In the genomic region with DNA sequence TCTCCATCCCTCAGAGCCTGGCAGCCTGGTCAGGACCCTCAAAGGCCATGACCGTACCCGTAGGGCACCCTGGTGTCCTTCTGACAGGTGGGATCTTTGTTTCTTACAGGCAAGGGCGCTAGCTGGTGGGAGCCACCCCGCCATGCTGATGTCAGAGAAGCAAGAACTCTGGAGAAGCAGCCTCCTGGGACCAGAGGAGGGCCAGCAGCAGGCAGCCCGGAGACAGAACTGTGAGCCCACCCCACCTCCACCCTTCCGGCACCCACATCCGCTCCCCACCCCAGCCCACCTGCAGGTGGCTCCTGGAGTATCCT, we compare ENCODE assay signal across 16 cellular contexts. TPM values are rescaled to one million over a fixed set of nuclear protein-coding genes. Genes with fewer than 3 reads are reported as not detected.
DNase-seq lines count a peak whose midpoint lies in the region; ATAC-seq and TF ChIP-seq lines count a peak whose summit lies in the region.
"Had no signal": no experiment of that assay in that cellular context is flagged by ENCODE, and none has a peak within 500 bp of the region (broad histone marks: within the 10 kb centered on the region; RNA-seq: fewer than 3 reads in every experiment).

No MANE protein-coding gene starts in this region.

- no peak overlapping the region for H3K27ac Mint-ChIP-seq in endodermal cell
- peak overlapping the region; percentile 94 for H3K27ac Mint-ChIP-seq in nephron
- H3K27ac Mint-ChIP-seq: activated CD4-positive, alpha-beta memory T cell treated with anti-CD3 and anti-CD28 coated beads, Interleukin-2, amount 10 ng/mL, durations not matched to agents 7 days and 5 days; effector memory CD8-positive, alpha-beta T cell had no signal

- intact Hi-C loops in testis (cut with DNase I; ENCODE audit: low total_unique reads): no loop called here
- intact Hi-C loops in left colon (cut with DNase I, micrococcal nuclease): no loop called here

- no peak for DNase-seq in NT2/D1 (ENCODE audit: low read depth, low spot score)
- no peak for DNase-seq in endodermal cell
- DNase-seq in testis: no peak
- DNase-seq in SW 1271 (lab: John Stamatoyannopoulos, UW): no peak
- no peak for DNase-seq in GOT3 (lab: John Stamatoyannopoulos, UW)
- DNase-seq in left colon: no peak
- DNase-seq: activated CD4-positive, alpha-beta memory T cell treated with anti-CD3 and anti-CD28 coated beads, Interleukin-2, amount 10 ng/mL, durations not matched to agents 7 days and 5 days; activated effector memory CD4-positive, alpha-beta T cell treated with anti-CD3 and anti-CD28 coated beads, Interleukin-2, amount 50 U/mL, for 16 hours; body of pancreas; DMS79; effector memory CD8-positive, alpha-beta T cell; SIG-M5 had no signal

- no peak for TF ChIP-seq CTCF in endodermal cell (conservative IDR thresholded peaks at IDR 0.05)
- TF ChIP-seq CTCF in nephron (IDR thresholded peaks at IDR 0.05; ENCODE audit: unreplicated experiment in 3 of 3): no peak
- no peak for TF ChIP-seq CTCF in testis (IDR thresholded peaks at IDR 0.05)

- H3K36me3 ChIP-seq in NT2/D1 (ENCODE audit: insufficient read depth, insufficient read length, low read length): no peaks in the 10 kb centered on the region
- H3K36me3 ChIP-seq in endodermal cell (ENCODE audit: control insufficient read depth, insufficient read depth, low read length): no peaks in the 10 kb centered on the region
- H3K36me3 ChIP-seq in testis (ENCODE audit: low read depth, missing control alignments): no peaks in the 10 kb centered on the region

- no peak for TF ChIP-seq POLR2A in testis (IDR thresholded peaks at IDR 0.05)

- H3K36me3 Mint-ChIP-seq in endodermal cell (ENCODE audit: low read depth): no peaks in the 10 kb centered on the region
- peaks cover 40% of the 10 kb centered on the region for H3K36me3 Mint-ChIP-seq in nephron (ENCODE audit: low read depth)

- H3K27me3 ChIP-seq in NT2/D1 (ENCODE audit: insufficient read depth, insufficient read length) (no peaks in the 10 kb centered on the region), endodermal cell (ENCODE audit: control insufficient read depth, insufficient read depth, low read length, poor library complexity, severe bottlenecking) (no peaks in the 10 kb centered on the region), testis (no peaks in the 10 kb centered on the region)
- H3K27me3 ChIP-seq: body of pancreas had no signal

- H3K9me3 ChIP-seq in NT2/D1 (ENCODE audit: insufficient read depth, low read length) (no peaks in the 10 kb centered on the region), endodermal cell (ENCODE audit: control insufficient read depth, low read length) (no peaks in the 10 kb centered on the region), testis (no peaks in the 10 kb centered on the region)
- H3K9me3 ChIP-seq: body of pancreas had no signal

- WGBS in endodermal cell (ENCODE audit: insufficient coverage in 1 of 2, insufficient read length in 1 of 2), 2 experiments: 82 to 94% methylated on average over 2 to 7 of the region's 7 CpGs
- WGBS in testis, 2 donors: 55 to 69% methylated on average over 7 of the region's 7 CpGs

- H3K4me3 ChIP-seq in NT2/D1 (ENCODE audit: insufficient read length, low read depth): no peak overlapping the region
- H3K4me3 ChIP-seq in endodermal cell (ENCODE audit: low read length): no peak overlapping the region
- H3K4me3 ChIP-seq in testis: no peak overlapping the region
- H3K4me3 ChIP-seq: body of pancreas had no signal

- H3K4me1 Mint-ChIP-seq in endodermal cell: peaks cover 29% of the 10 kb centered on the region
- H3K4me1 Mint-ChIP-seq in nephron: peaks cover 85% of the 10 kb centered on the region

- H3K4me1 ChIP-seq in NT2/D1 (ENCODE audit: insufficient read depth, insufficient read length) (peaks cover 9% of the 10 kb centered on the region), endodermal cell (ENCODE audit: control insufficient read depth, insufficient read depth, low read length) (peaks cover 12% of the 10 kb centered on the region), testis (peaks cover 93% of the 10 kb centered on the region)
- H3K4me1 ChIP-seq: body of pancreas had no signal

- H3K4me3 Mint-ChIP-seq in endodermal cell (no peak overlapping the region), nephron (no peak overlapping the region)
- H3K4me3 Mint-ChIP-seq: activated CD4-positive, alpha-beta memory T cell treated with anti-CD3 and anti-CD28 coated beads, Interleukin-2, amount 10 ng/mL, durations not matched to agents 7 days and 5 days; effector memory CD8-positive, alpha-beta T cell had no signal

- H3K27me3 Mint-ChIP-seq in endodermal cell (ENCODE audit: insufficient read depth) (no peaks in the 10 kb centered on the region), nephron (ENCODE audit: low read depth) (no peaks in the 10 kb centered on the region)

- H3K27ac ChIP-seq in endodermal cell (ENCODE audit: low read depth, low read length) (peak overlapping the region; percentile 33), testis (peak overlapping the region; percentile 67 to 95)
- H3K27ac ChIP-seq: body of pancreas, C4-2B had no signal

- H3K9me3 Mint-ChIP-seq in endodermal cell (no peaks in the 10 kb centered on the region), nephron (no peaks in the 10 kb centered on the region)
- H3K9me3 Mint-ChIP-seq: activated CD4-positive, alpha-beta memory T cell treated with anti-CD3 and anti-CD28 coated beads, Interleukin-2, amount 10 ng/mL, durations not matched to agents 7 days and 5 days; effector memory CD8-positive, alpha-beta T cell had no signal

- H3K9ac ChIP-seq in NT2/D1 (ENCODE audit: insufficient read length, low read depth) (peak overlapping the region; percentile 29), endodermal cell (ENCODE audit: extremely low read depth, low read length, poor library complexity, severe bottlenecking) (no peak overlapping the region)

- ATAC-seq in HG03571 (IDR thresholded peaks at IDR 0.05; ENCODE audit: unreplicated experiment): no peak
- ATAC-seq in left colon: no peak
- ATAC-seq: body of pancreas; effector memory CD8-positive, alpha-beta T cell had no signal

RNA-seq across cellular contexts. Expression of a gene that starts 42.2 kb away (rescaled TPM):
- total RNA-seq in endodermal cell (not detected), testis (10 to 100 TPM in 1 of 2 donors, 1 to 10 TPM in 1; 4.7 to 12.4 TPM), left colon (1 to 10 TPM in 1 of 2 donors, not detected in 1; 1.1 TPM)
- not detected for polyA plus RNA-seq in endodermal cell (2013, experiment 1 of 2)
- not detected for polyA plus RNA-seq in endodermal cell (2013, experiment 2 of 2)
- polyA plus RNA-seq in testis (ENCODE audit: insufficient read depth, low read depth, low replicate concordance): 5.0 TPM
- total RNA-seq: activated CD4-positive, alpha-beta memory T cell treated with anti-CD3 and anti-CD28 coated beads, Interleukin-2, amount 10 ng/mL, durations not matched to agents 7 days and 5 days; body of pancreas; kidney epithelial cell had no signal
